Comparison of ENCODE assay signal across 9 cellular contexts in the genomic region with DNA sequence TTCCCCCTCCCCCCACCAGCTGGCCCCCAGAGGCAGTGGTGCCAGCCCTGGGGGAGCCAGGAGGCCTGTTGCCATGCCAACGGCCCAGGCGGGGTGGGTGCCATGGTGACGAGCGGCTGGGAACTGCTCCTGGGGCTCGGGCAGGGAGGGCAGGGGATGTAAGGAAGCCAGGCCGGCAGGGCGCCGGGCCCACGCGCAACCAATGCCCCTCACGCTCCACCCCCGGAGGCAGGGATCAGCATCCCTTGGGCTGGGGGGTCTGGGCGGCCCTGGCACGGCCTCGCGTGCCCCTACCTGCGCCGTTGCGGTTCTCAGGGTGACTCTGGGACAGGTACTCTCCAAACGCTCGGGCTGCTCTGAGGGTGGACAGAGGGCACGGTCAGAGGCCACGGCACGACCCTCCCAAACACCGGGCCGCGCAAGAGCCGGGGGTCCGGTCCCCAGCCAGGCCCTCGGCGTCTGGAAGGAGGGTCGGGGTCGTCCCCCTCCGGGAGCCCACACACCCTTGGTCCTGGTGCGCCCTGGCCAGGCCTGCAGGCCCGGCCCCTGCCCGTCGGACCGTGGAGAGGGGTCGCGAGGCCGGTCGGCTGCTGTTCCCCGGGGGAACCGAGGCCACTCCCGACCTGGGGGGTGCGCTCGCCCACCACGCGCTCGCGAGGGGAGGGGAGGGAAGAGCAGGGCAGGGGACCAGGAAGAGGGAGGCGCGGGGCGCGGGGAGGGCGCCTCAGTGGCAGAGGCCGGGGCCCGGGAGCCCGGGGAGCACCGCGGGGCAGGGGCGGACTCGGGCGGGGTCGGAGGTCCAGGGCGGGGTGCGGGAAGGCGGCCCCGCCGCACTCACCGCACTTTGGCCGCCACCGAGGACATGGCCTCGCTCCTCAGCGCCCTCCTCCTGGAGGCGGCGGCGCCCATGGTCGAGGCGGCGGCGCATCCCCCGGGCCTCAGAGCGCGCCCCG. TPM values are rescaled to one million over a fixed set of nuclear protein-coding genes. Genes with fewer than 3 reads are reported as not detected.
DNase-seq lines count a peak whose midpoint lies in the region; ATAC-seq and TF ChIP-seq lines count a peak whose summit lies in the region.
"Had no signal": no experiment of that assay in that cellular context is flagged by ENCODE, and none has a peak within 500 bp of the region (broad histone marks: within the 10 kb centered on the region; RNA-seq: fewer than 3 reads in every experiment).

No MANE protein-coding gene starts in this region.

- peaks cover 11% of the 10 kb centered on the region for H3K79me1 ChIP-seq in mesenchymal stem cell (replicated peaks; ENCODE audit: low read length, poor library complexity, severe bottlenecking)

- H3K27ac ChIP-seq in GM23338 (ENCODE audit: low read depth) (no peak overlapping the region), duodenal mucosa (ENCODE audit: low read depth, low read length) (no peak overlapping the region), mesenchymal stem cell (ENCODE audit: low read length, poor library complexity, severe bottlenecking) (no peak overlapping the region), tibial nerve (peak overlapping the region; percentile 82 to 94 (median 92))

- H3K18ac ChIP-seq in mesenchymal stem cell (ENCODE audit: low read depth in 1 of 2, low read length in 2 of 2), result peak overlapping the region; percentile 44 to 94

- ATAC-seq in GM23338, result peak; percentile 5

- H3K27me3 Mint-ChIP-seq in GM23338 (ENCODE audit: insufficient read depth, low read depth, poor library complexity), result peaks cover 9% of the 10 kb centered on the region

- no peaks in the 10 kb centered on the region; the same call in 1 of the 2 replicates for H4K20me1 ChIP-seq in GM23338 (replicated peaks; ENCODE audit: insufficient read depth)

- peak overlapping the region; percentile 60 for H4K91ac ChIP-seq in mesenchymal stem cell (ENCODE audit: low read length)

- H3K9me3 Mint-ChIP-seq in GM23338, result no peaks in the 10 kb centered on the region

- H3K4me1 ChIP-seq in ES-I3 (ENCODE audit: insufficient read depth, low read length) (peaks cover 9% of the 10 kb centered on the region; the same call in 1 of the 2 replicates), GM23338 (ENCODE audit: insufficient read depth) (peaks cover 6% of the 10 kb centered on the region; the same call in 1 of the 2 replicates), duodenal mucosa (ENCODE audit: control insufficient read depth in 1 of 2, insufficient read depth in 2 of 2, low read length in 2 of 2) (peaks cover 13 to 38% of the 10 kb centered on the region in 2 donors), mesenchymal stem cell (ENCODE audit: control insufficient read depth, insufficient read depth, low read depth, low read length) (peaks cover 62% of the 10 kb centered on the region), tibial nerve (peaks cover 0 to 72% (median 39%) of the 10 kb centered on the region in 4 donors)

- 0 out of 2 replicates have a peak, but pooled peaks cover 3% of the 10 kb centered on the region for H3F3A ChIP-seq in GM23338 (replicated peaks; ENCODE audit: low read depth)

- H3K9me2 ChIP-seq in GM23338 (ENCODE audit: insufficient read depth), result no peaks in the 10 kb centered on the region

- peak overlapping the region in 1 of 2 experiments; percentile 97 for H3K23ac ChIP-seq in mesenchymal stem cell (ENCODE audit: low read length in 2 of 2)

- H3K9me3 ChIP-seq in ES-I3 (ENCODE audit: control insufficient read depth, insufficient read depth, low read length), result no peaks in the 10 kb centered on the region
- H3K9me3 ChIP-seq in duodenal mucosa (ENCODE audit: control insufficient read depth in 1 of 2, low read length in 2 of 2), result no peaks in the 10 kb centered on the region
- H3K9me3 ChIP-seq in mesenchymal stem cell (ENCODE audit: control insufficient read depth, low read length), result no peaks in the 10 kb centered on the region
- no peaks in the 10 kb centered on the region for H3K9me3 ChIP-seq in tibial nerve

- peak overlapping the region; percentile 71 for H3K4me3 ChIP-seq in GM23338
- peak overlapping the region; percentile 62 to 68 for H3K4me3 ChIP-seq in duodenal mucosa (ENCODE audit: low read depth in 1 of 2, low read length in 2 of 2)
- H3K4me3 ChIP-seq in mesenchymal stem cell (ENCODE audit: insufficient read depth in 1 of 2, low read depth in 1 of 2, low read length in 2 of 2), result peak overlapping the region; percentile 73 to 84
- H3K4me3 ChIP-seq in tibial nerve, result peak overlapping the region; percentile 53 to 93 (median 70)

- TF ChIP-seq EP300 in tibial nerve (IDR thresholded peaks at IDR 0.05), result no peak

- peak overlapping the region; percentile 23 for H2BK120ac ChIP-seq in mesenchymal stem cell (ENCODE audit: low read depth, low read length)

- 29% methylated on average over 49 of the region's 87 CpGs for WGBS in mesenchymal stem cell
- WGBS in tibial nerve, 2 donors, result 13 to 20% methylated on average over 29 to 54 of the region's 87 CpGs

- H3K27ac Mint-ChIP-seq in GM23338, result no peak overlapping the region

- H2AK5ac ChIP-seq in mesenchymal stem cell (ENCODE audit: low read length, severe bottlenecking), result peak overlapping the region; percentile 23

- no peak overlapping the region for H2BK5ac ChIP-seq in mesenchymal stem cell (ENCODE audit: low read depth, low read length, poor library complexity, severe bottlenecking)

- peak overlapping the region in 1 of 2 experiments; percentile 74 for H2BK12ac ChIP-seq in mesenchymal stem cell (ENCODE audit: low read length in 2 of 2)

- H3K9ac ChIP-seq in ES-I3 (ENCODE audit: low read depth, low read length) (peak overlapping the region; percentile 54), duodenal mucosa (ENCODE audit: low read depth in 1 of 2, low read length in 2 of 2) (peak overlapping the region; percentile 77), mesenchymal stem cell (ENCODE audit: low read length) (peak overlapping the region; percentile 84)

- peak overlapping the region; percentile 5 to 79 for H3K4ac ChIP-seq in mesenchymal stem cell (ENCODE audit: low read depth in 1 of 2, low read length in 2 of 2)

- H3K36me3 Mint-ChIP-seq in GM23338 (ENCODE audit: low read depth), result peaks cover 3% of the 10 kb centered on the region; the same call in 1 of the 3 replicates

- peak overlapping the region; percentile 27 for H4K8ac ChIP-seq in mesenchymal stem cell (ENCODE audit: low read length)

- peaks cover 8% of the 10 kb centered on the region; the same call in 2 of the 3 replicates for H3K4me1 Mint-ChIP-seq in GM23338

- H3K4me3 Mint-ChIP-seq in GM23338, result peak overlapping the region; percentile 30; the same call in 2 of the 3 replicates

- DNase-seq in GM23338 (ENCODE audit: low spot score) (peak; percentile 45), OCI-M1 (lab: John Stamatoyannopoulos, UW) (peak; percentile 51), mesenchymal stem cell (peak; percentile 24), tibial nerve (ENCODE audit: low spot score in 2 of 2) (no peak), DMS153 treated with DMSO at 0.1 percent for 48 hours (lab: John Stamatoyannopoulos, UW; ENCODE audit: unreplicated experiment) (no peak), HUDEP-2 (lab: John Stamatoyannopoulos, UW; ENCODE audit: unreplicated experiment in 76 of 76) (no peak)

- H3K14ac ChIP-seq in mesenchymal stem cell (ENCODE audit: low read length in 2 of 2), result peak overlapping the region in 1 of 2 experiments; percentile 94

- TF ChIP-seq POLR2A in tibial nerve (IDR thresholded peaks at IDR 0.05), result no peak

- no peak for TF ChIP-seq CTCF in GM23338 (conservative IDR thresholded peaks at IDR 0.05; ENCODE audit: low read depth in 2 of 2)
- no peak for TF ChIP-seq CTCF in tibial nerve (IDR thresholded peaks at IDR 0.05)

- no peaks in the 10 kb centered on the region for H3K27me3 ChIP-seq in GM23338 (ENCODE audit: insufficient read depth)
- no peaks in the 10 kb centered on the region for H3K27me3 ChIP-seq in duodenal mucosa (ENCODE audit: control insufficient read depth in 1 of 2, insufficient read depth in 2 of 2, low read length in 2 of 2)
- no peaks in the 10 kb centered on the region for H3K27me3 ChIP-seq in mesenchymal stem cell (ENCODE audit: control insufficient read depth in 1 of 2, insufficient read depth in 1 of 2, low read length in 2 of 2)
- no peaks in the 10 kb centered on the region for H3K27me3 ChIP-seq in tibial nerve

- H3K4me2 ChIP-seq in GM23338, result peak overlapping the region; percentile 83
- H3K4me2 ChIP-seq in mesenchymal stem cell (ENCODE audit: low read length, poor library complexity, severe bottlenecking), result peak overlapping the region; percentile 92

- no peaks in the 10 kb centered on the region for H3K36me3 ChIP-seq in ES-I3 (ENCODE audit: insufficient read depth, low read length)
- H3K36me3 ChIP-seq in GM23338 (ENCODE audit: insufficient read depth), result no peaks in the 10 kb centered on the region
- peaks cover 0 to 2% of the 10 kb centered on the region in 2 donors for H3K36me3 ChIP-seq in duodenal mucosa (ENCODE audit: control insufficient read depth in 1 of 2, insufficient read depth in 2 of 2, low read length in 2 of 2)
- peaks cover 19 to 46% of the 10 kb centered on the region in 2 experiments for H3K36me3 ChIP-seq in mesenchymal stem cell (ENCODE audit: control insufficient read depth in 1 of 2, insufficient read depth in 2 of 2, low read depth in 1 of 2, low read length in 2 of 2)
- H3K36me3 ChIP-seq in tibial nerve, result peaks cover 0 to 47% (median 4%) of the 10 kb centered on the region in 3 donors

- H2AFZ ChIP-seq in GM23338 (no peak overlapping the region), mesenchymal stem cell (ENCODE audit: low read depth, low read length) (peak overlapping the region; percentile 18)

- peak overlapping the region; percentile 26 for H2BK15ac ChIP-seq in mesenchymal stem cell (ENCODE audit: low read depth, poor library complexity, severe bottlenecking)

- H3K79me2 ChIP-seq in GM23338 (replicated peaks; ENCODE audit: insufficient read depth), result no peaks in the 10 kb centered on the region

TF ChIP-seq in GM23338, 12 proteins besides CTCF, POLR2A, EP300 and RAD21 (continues in another document):
- TF ChIP-seq JUNB (IDR thresholded peaks at IDR 0.05; ENCODE audit: unreplicated experiment), result no peak

RNA-seq across cellular contexts. Expression of gene NSMF, which starts 0.7 kb away (rescaled TPM):
- total RNA-seq in GM23338 (2014; rRNA removed; shearing (Covaris generic)), result 87.0 and 103 TPM in 2 replicates
- 20.3 and 22.3 TPM in 2 replicates for polyA plus RNA-seq in GM23338 (2016; fragmentation: Nextera tagmentation; extraction: Ambion mirVana)
- polyA plus RNA-seq in mesenchymal stem cell (2013, experiment 1 of 2), result 30.2 TPM
- 30.0 TPM for polyA plus RNA-seq in mesenchymal stem cell (2013, experiment 2 of 2)
- total RNA-seq in tibial nerve, result 100 to 1,000 TPM; 219 to 297 (median 270) TPM

RNA-seq across cellular contexts. Expression of gene ENTPD8, which starts 17.3 kb away (rescaled TPM):
- 0.42 and 1.6 TPM in 2 replicates for total RNA-seq in GM23338 (2014; rRNA removed; shearing (Covaris generic))
- polyA plus RNA-seq in GM23338 (2016; fragmentation: Nextera tagmentation; extraction: Ambion mirVana), result 0.89 and 1.1 TPM in 2 replicates
- 0.01 TPM for polyA plus RNA-seq in mesenchymal stem cell (2013, experiment 1 of 2)
- 0.03 TPM for polyA plus RNA-seq in mesenchymal stem cell (2013, experiment 2 of 2)
- not detected for total RNA-seq in tibial nerve
- total RNA-seq: activated CD8-positive, alpha-beta memory T cell treated with anti-CD3 and anti-CD28 coated beads for 36 hours had no signal

RNA-seq across cellular contexts. Expression of gene NOXA1, which starts 35.3 kb away (rescaled TPM):
- total RNA-seq in GM23338 (2014; rRNA removed; shearing (Covaris generic)), result 0.59 and 0.62 TPM in 2 replicates
- polyA plus RNA-seq in GM23338 (2016; fragmentation: Nextera tagmentation; extraction: Ambion mirVana), result 0.68 and 1.4 TPM in 2 replicates
- polyA plus RNA-seq in mesenchymal stem cell (2013, experiment 1 of 2), result 0.21 TPM
- polyA plus RNA-seq in mesenchymal stem cell (2013, experiment 2 of 2), result 0.14 TPM
- total RNA-seq in tibial nerve, result 10 to 100 TPM in 2 of 4 donors, 1 to 10 TPM in 2; 6.3 to 11.4 (median 10.1) TPM

RNA-seq across cellular contexts. Expression of gene EXD3, which starts 35.5 kb away (rescaled TPM):
- 3.6 and 4.4 TPM in 2 replicates for total RNA-seq in GM23338 (2014; rRNA removed; shearing (Covaris generic))
- polyA plus RNA-seq in GM23338 (2016; fragmentation: Nextera tagmentation; extraction: Ambion mirVana), result 9.7 and 9.9 TPM in 2 replicates
- polyA plus RNA-seq in mesenchymal stem cell (2013, experiment 1 of 2), result 7.1 TPM
- polyA plus RNA-seq in mesenchymal stem cell (2013, experiment 2 of 2), result 7.2 TPM
- total RNA-seq in tibial nerve, result 10 to 100 TPM; 27.6 to 99.9 (median 55.2) TPM

Comparison
In these comparisons a context has a peak if more than half of its experiments do, and no peak if none do; other contexts are left out.
1. DNase-seq: peak in GM23338 (single experiment), OCI-M1 (single experiment) and mesenchymal stem cell (single experiment); none in tibial nerve (0 of 2), DMS153 treated with DMSO at 0.1 percent for 48 hours (single experiment) and HUDEP-2 (0 of 76).
2. H3K27ac ChIP-seq: peak in tibial nerve (4 of 4); none in GM23338 (single experiment), duodenal mucosa (single experiment) and mesenchymal stem cell (single experiment).
3. Peak in every context shown above with its lines, with median percentiles within 50 percentile points of each other: H3K9ac ChIP-seq and H3K4me3 ChIP-seq.